23 cellular contexts compared by ENCODE assay signal in genomic region chr11:126488591-126489370, GRCh38.
"Had no signal": no experiment of that assay in that cellular context is flagged by ENCODE, and none has a peak within 500 bp of the region (broad histone marks: within the 10 kb centered on the region; RNA-seq: fewer than 3 reads in every experiment).

No MANE protein-coding gene starts in this region.

- ATAC-seq: activated CD8-positive, alpha-beta T cell treated with anti-CD3 and anti-CD28 coated beads, Interleukin-2, amount 10 ng/mL, durations not matched to agents 7 days and 5 days; activated naive CD4-positive, alpha-beta T cell treated with anti-CD3 and anti-CD28 coated beads, Interleukin-2, amount 50 U/mL, for 72 hours; K562; PC-3; T-helper 17 cell; WTC11 had no signal

- H3K4me3 ChIP-seq: K562 had no signal

- DNase-seq: activated CD4-positive, alpha-beta T cell treated with anti-CD3 and anti-CD28 coated beads for 48 hours; activated CD4-positive, alpha-beta T cell treated with anti-CD3 and anti-CD28 coated beads, Interleukin-2, amount 50 U/mL, for 4 hours; activated CD4-positive, CD25-positive, alpha-beta regulatory T cell treated with anti-CD3 and anti-CD28 coated beads, Interleukin-2, amount 50 U/mL, for 72 hours; activated CD8-positive, alpha-beta memory T cell treated with anti-CD3 and anti-CD28 coated beads, Interleukin-2, amount 50 U/mL, for 48 hours; activated CD8-positive, alpha-beta T cell treated with anti-CD3 and anti-CD28 coated beads, Interleukin-2, amount 10 ng/mL, durations not matched to agents 7 days and 5 days; activated naive CD4-positive, alpha-beta T cell treated with Interleukin-2 at 50 U/mL for 16 hours; activated T-cell treated with anti-CD3 and anti-CD28 coated beads, Interleukin-2, amount 50 U/mL, for 1 hour; amygdala; Karpas-422; MM.1S; NCI-H1105; NCI-H1436; NCI-H1694 treated with DMSO at 0.1 percent for 48 hours; NCI-H2029 treated with DMSO at 0.1 percent for 48 hours; NCI-H446; NCI-H524; PC-3; SIG-M5; T-helper 17 cell; T-helper 9 cell had no signal
